17 cellular contexts compared by ENCODE assay signal in genomic region chr17:12712941-12713340, GRCh38. TPM values are rescaled to one million over a fixed set of nuclear protein-coding genes. Genes with fewer than 3 reads are reported as not detected.
"Had no signal": no experiment of that assay in that cellular context is flagged by ENCODE, and none has a peak within 500 bp of the region (broad histone marks: within the 10 kb centered on the region; RNA-seq: fewer than 3 reads in every experiment).

No MANE protein-coding gene starts in this region.

- H3K4me3 Mint-ChIP-seq: immature natural killer cell; natural killer cell; T-helper 2 cell treated with Interferon-gamma antibody and Interleukin-4, amounts not matched to agents 5 μg/mL and 100 μg/mL, for 36 hours had no signal

- H3K4me1 Mint-ChIP-seq: immature natural killer cell, natural killer cell had no signal

- H3K27ac ChIP-seq: SJSA1, upper lobe of right lung had no signal

- H3K36me3 Mint-ChIP-seq: activated naive CD4-positive, alpha-beta T cell treated with anti-CD3 and anti-CD28 coated beads, Interleukin-2, amount 50 U/mL, for 72 hours; immature natural killer cell had no signal

- H3K4me3 ChIP-seq: breast epithelium, mucosa of descending colon, SJSA1, smooth muscle cell, upper lobe of right lung had no signal

- H3K9me3 ChIP-seq: breast epithelium, mucosa of descending colon, SJSA1, upper lobe of right lung had no signal

- H3K27ac Mint-ChIP-seq: activated naive CD4-positive, alpha-beta T cell treated with anti-CD3 and anti-CD28 coated beads, Interleukin-2, amount 50 U/mL, for 72 hours; immature natural killer cell; natural killer cell; T-helper 2 cell treated with Interferon-gamma antibody and Interleukin-4, amounts not matched to agents 5 μg/mL and 100 μg/mL, for 36 hours had no signal

- H3K27me3 ChIP-seq: breast epithelium, SJSA1, upper lobe of right lung had no signal

- DNase-seq: activated effector memory CD4-positive, alpha-beta T cell treated with anti-CD3 and anti-CD28 coated beads, Interleukin-2, amount 50 U/mL, for 16 hours; activated T-cell treated with anti-CD3 and anti-CD28 coated beads, Interleukin-2, amount 50 U/mL, for 1 hour; amniotic stem cell; immature natural killer cell; mammary epithelial cell; mucosa of descending colon; natural killer cell; occipital lobe; substantia nigra; SW 1271; upper lobe of right lung had no signal

- H3K4me2 ChIP-seq: smooth muscle cell had no signal

- H3K36me3 ChIP-seq: breast epithelium, SJSA1, upper lobe of right lung had no signal

- ATAC-seq: activated naive CD4-positive, alpha-beta T cell treated with anti-CD3 and anti-CD28 coated beads, Interleukin-2, amount 50 U/mL, for 72 hours; mucosa of descending colon; natural killer cell; upper lobe of right lung had no signal

- H3K4me1 ChIP-seq: breast epithelium, upper lobe of right lung had no signal

RNA-seq across cellular contexts. Expression of gene MYOCD, which starts 47.3 kb away (rescaled TPM):
- total RNA-seq: activated naive CD4-positive, alpha-beta T cell treated with anti-CD3 and anti-CD28 coated beads, Interleukin-2, amount 50 U/mL, for 72 hours; endothelial cell of umbilical vein; mammary epithelial cell; natural killer cell had no signal
- polyA plus RNA-seq: endothelial cell of umbilical vein, immature natural killer cell, mammary epithelial cell had no signal
